8 cellular contexts compared by ENCODE assay signal in the genomic region with DNA sequence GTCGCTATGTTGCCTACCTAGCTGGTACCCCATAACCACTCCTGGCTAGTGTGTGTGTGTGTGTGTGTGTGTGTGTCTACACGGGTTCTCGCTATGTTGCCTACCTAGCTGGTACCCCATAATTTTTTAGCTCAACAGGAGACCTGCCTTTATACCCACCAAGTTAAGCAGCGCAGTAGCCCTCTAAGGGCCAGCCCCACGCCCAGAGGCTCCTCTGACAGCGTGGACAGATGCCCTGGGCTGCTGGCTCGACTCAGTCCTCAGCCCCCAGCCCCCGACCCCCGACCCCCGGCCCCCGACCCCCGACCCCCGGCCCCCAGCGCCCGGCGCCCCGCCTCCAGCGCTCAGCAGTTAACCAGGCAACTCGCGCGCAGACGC. TPM values are rescaled to one million over a fixed set of nuclear protein-coding genes. Genes with fewer than 3 reads are reported as not detected.
DNase-seq lines count a peak whose midpoint lies in the region; ATAC-seq and TF ChIP-seq lines count a peak whose summit lies in the region.

No MANE protein-coding gene starts in this region.

- H3K27me3 ChIP-seq in mammary epithelial cell (ENCODE audit: insufficient read depth, low read length), result no peaks in the 10 kb centered on the region

- peak overlapping the region; percentile 91 for H3K4me3 Mint-ChIP-seq in mesothelial cell of epicardium

- H2AFZ ChIP-seq in mammary epithelial cell (ENCODE audit: low read depth, low read length), result peak overlapping the region; percentile 93

- peaks cover 45% of the 10 kb centered on the region for H3K4me1 ChIP-seq in mammary epithelial cell (ENCODE audit: insufficient read depth, low read length)

- peaks cover 7% of the 10 kb centered on the region for H3K36me3 Mint-ChIP-seq in mesothelial cell of epicardium

- ATAC-seq in GM19438 (IDR thresholded peaks at IDR 0.05; ENCODE audit: low read depth, unreplicated experiment) (peak; percentile 23), HG03469 (IDR thresholded peaks at IDR 0.05; ENCODE audit: unreplicated experiment) (peak; percentile 2), GM18520 (IDR thresholded peaks at IDR 0.05; ENCODE audit: unreplicated experiment) (no peak)

- H3K27me3 Mint-ChIP-seq in mesothelial cell of epicardium (ENCODE audit: low read depth), result no peaks in the 10 kb centered on the region

- in situ Hi-C loops in mammary epithelial cell (cut with MboI; ENCODE audit: low sequenced_read_pairs in 2 of 2), result loop anchor here in 1 of 2 donors (5.0 kb wide), 1 partner anchor 98 kb away; a partner anchor contains a TSS

- H3K4me3 ChIP-seq in mammary epithelial cell (replicated peaks in 1 of 3; ENCODE audit: insufficient read depth in 1 of 3, low read depth in 2 of 3, low read length in 3 of 3), result peak overlapping the region; percentile 40 to 83 (median 83)

- peaks cover 4% of the 10 kb centered on the region for H3K9me3 Mint-ChIP-seq in mesothelial cell of epicardium

- H3K4me2 ChIP-seq in mammary epithelial cell (ENCODE audit: insufficient read depth, low read depth, low read length), result peak overlapping the region; percentile 83

- H3K79me2 ChIP-seq in mammary epithelial cell (ENCODE audit: insufficient read depth, low read length), result peaks cover 33% of the 10 kb centered on the region

- BruUV-seq in mammary epithelial cell (replicated peaks; lab: Mats Ljungman, UMichigan), result no TSS peak

- TF ChIP-seq CTCF in mammary epithelial cell (conservative IDR thresholded peaks at IDR 0.05 in 1 of 2, IDR thresholded peaks at IDR 0.05 in 1 of 2; ENCODE audit: extremely low read depth in 1 of 2, insufficient read depth in 1 of 2, low read depth in 1 of 2, low read length in 2 of 2) (no peak), mesothelial cell of epicardium (IDR thresholded peaks at IDR 0.05; ENCODE audit: unreplicated experiment) (no peak)

- DNase-seq in mammary epithelial cell (no peak), mesothelial cell of epicardium (ENCODE audit: low spot score in 2 of 2, unreplicated experiment in 2 of 2) (no peak), GDM1 (lab: John Stamatoyannopoulos, UW) (no peak), iPS-NIHi7 (ENCODE audit: extremely low spot score) (no peak), OCI-M2 (lab: John Stamatoyannopoulos, UW; ENCODE audit: unreplicated experiment) (no peak)

- no peak overlapping the region for H3K27ac ChIP-seq in mammary epithelial cell (ENCODE audit: insufficient read depth, low read depth, low read length)

- H3K36me3 ChIP-seq in mammary epithelial cell (ENCODE audit: insufficient read depth, low read length), result peaks cover 3% of the 10 kb centered on the region

- CTCF ChIA-PET in mammary epithelial cell (lab: Charles Lee; ENCODE audit: low non-redundant PET), result interaction anchor here (0.8 kb wide), 1 partner anchor 186 kb away, joined by 15 read pairs; no protein-coding TSS in a partner anchor

- dilution Hi-C loops in mammary epithelial cell (cut with HindIII; ENCODE audit: low sequenced_read_pairs), result no loop called here

- no peaks in the 10 kb centered on the region for H4K20me1 ChIP-seq in mammary epithelial cell (ENCODE audit: insufficient read depth, low read length)

- H3K9ac ChIP-seq in mammary epithelial cell (ENCODE audit: insufficient read depth, low read length), result no peak overlapping the region

- no CpG with 5 or more reads among the region's 22 CpGs for WGBS in mammary epithelial cell (ENCODE audit: low coverage, missing lambda C conversion rate)

- H3K4me1 Mint-ChIP-seq in mesothelial cell of epicardium, result peaks cover 45% of the 10 kb centered on the region

- intact Hi-C loops in mammary epithelial cell (cut with micrococcal nuclease), result loop anchor here (1.0 to 5.0 kb wide), 5 partner anchors 78 to 308 kb away; no protein-coding TSS in a partner anchor

- H3K27ac Mint-ChIP-seq in mesothelial cell of epicardium, result no peak overlapping the region

- no peaks in the 10 kb centered on the region for H3K9me3 ChIP-seq in mammary epithelial cell (replicated peaks; ENCODE audit: insufficient read depth, low read length)

RNA-seq across cellular contexts. Expression of a gene that starts 0.3 kb away (rescaled TPM):
- total RNA-seq in mammary epithelial cell (10 to 100 TPM; 31.7 to 35.2 TPM), mesothelial cell of epicardium (11.8 to 15.4 TPM (median 13.9 TPM) in 3 replicates)
- polyA plus RNA-seq in mammary epithelial cell, result 40.5 TPM
- polyA minus RNA-seq in mammary epithelial cell, result 21.3 TPM

RNA-seq across cellular contexts. Expression of a gene that starts 22.1 kb away (rescaled TPM):
- not detected for total RNA-seq in mammary epithelial cell
- polyA plus RNA-seq in mammary epithelial cell, result not detected
- not detected for polyA minus RNA-seq in mammary epithelial cell
- total RNA-seq in mesothelial cell of epicardium, result not detected in 3 replicates

RNA-seq across cellular contexts. Expression of a gene that starts 32.2 kb away (rescaled TPM):
- total RNA-seq in mammary epithelial cell (not detected), mesothelial cell of epicardium (not detected in 3 replicates)
- not detected for polyA plus RNA-seq in mammary epithelial cell
- not detected for polyA minus RNA-seq in mammary epithelial cell

RNA-seq across cellular contexts. Expression of a gene that starts 53.6 kb away (rescaled TPM):
- total RNA-seq in mammary epithelial cell (10 to 100 TPM; 37.8 to 52.7 TPM), mesothelial cell of epicardium (19.4 to 21.9 TPM (median 20.5 TPM) in 3 replicates)
- 29.7 TPM for polyA plus RNA-seq in mammary epithelial cell
- 3.3 TPM for polyA minus RNA-seq in mammary epithelial cell
